1 cellular context compared by ENCODE assay signal in the genomic region with DNA sequence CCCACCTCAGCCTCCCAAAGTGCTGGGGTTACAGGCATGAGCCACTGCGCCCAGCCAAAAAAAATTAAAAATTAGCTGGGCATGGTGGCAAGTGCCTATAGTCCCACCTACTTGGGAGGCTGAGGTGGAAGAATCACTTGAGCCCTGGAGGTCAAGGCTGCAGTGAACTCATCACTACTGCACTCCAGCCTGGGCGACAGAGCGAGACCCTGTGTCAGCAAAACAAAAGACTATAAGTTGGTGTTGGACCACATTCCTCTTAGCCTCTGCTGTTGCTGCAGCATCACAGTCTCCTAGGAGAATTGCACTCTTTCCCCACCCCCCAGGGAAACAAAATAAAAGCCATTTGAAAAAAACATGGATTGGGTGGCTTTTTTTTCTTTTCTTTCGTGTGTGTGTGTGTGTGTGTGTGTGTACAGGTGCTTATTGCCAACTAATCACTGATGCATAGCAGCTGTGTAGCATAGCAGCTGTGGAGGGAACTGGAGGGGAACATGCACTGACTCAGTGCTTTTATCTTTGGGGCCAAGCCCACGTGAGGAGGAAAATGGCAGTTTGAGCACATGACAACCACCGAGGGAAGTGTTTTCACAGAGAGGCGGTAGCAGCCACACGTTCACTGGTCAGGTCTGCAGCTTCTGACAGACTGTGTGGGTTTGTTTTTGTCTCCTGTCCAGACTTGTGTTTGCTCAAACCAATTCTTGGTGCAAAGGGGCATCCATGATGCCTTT.
TF ChIP-seq lines count a peak whose summit lies in the region.

No MANE protein-coding gene starts in this region.

TF ChIP-seq in K562, 482 proteins besides CTCF, POLR2A, EP300 and RAD21 (continued from another document and continues in another):
- no peak for TF ChIP-seq XRCC4 (IDR thresholded peaks at IDR 0.05; ENCODE audit: extremely low read depth, insufficient read depth, insufficient read length)
- no peak for TF ChIP-seq RBFOX2 (IDR thresholded peaks at IDR 0.05; ENCODE audit: low read depth, low read length)
- TF ChIP-seq EGR1 (conservative IDR thresholded peaks at IDR 0.05): no peak
- TF ChIP-seq BRF1 (IDR thresholded peaks at IDR 0.05; ENCODE audit: borderline replicate concordance, extremely low read depth, insufficient read length): no peak
- no peak for TF ChIP-seq IFI16 (CRISPR knock-in tag; IDR thresholded peaks at IDR 0.05)
- TF ChIP-seq BACH1 (tag; IDR thresholded peaks at IDR 0.05): no peak; the same call in 1 of the 2 replicates
- TF ChIP-seq ZNF644 (tag; IDR thresholded peaks at IDR 0.05; ENCODE audit: low read depth): no peak
- no peak for TF ChIP-seq ADNP (tag; IDR thresholded peaks at IDR 0.05)
- TF ChIP-seq, protein P1, sequence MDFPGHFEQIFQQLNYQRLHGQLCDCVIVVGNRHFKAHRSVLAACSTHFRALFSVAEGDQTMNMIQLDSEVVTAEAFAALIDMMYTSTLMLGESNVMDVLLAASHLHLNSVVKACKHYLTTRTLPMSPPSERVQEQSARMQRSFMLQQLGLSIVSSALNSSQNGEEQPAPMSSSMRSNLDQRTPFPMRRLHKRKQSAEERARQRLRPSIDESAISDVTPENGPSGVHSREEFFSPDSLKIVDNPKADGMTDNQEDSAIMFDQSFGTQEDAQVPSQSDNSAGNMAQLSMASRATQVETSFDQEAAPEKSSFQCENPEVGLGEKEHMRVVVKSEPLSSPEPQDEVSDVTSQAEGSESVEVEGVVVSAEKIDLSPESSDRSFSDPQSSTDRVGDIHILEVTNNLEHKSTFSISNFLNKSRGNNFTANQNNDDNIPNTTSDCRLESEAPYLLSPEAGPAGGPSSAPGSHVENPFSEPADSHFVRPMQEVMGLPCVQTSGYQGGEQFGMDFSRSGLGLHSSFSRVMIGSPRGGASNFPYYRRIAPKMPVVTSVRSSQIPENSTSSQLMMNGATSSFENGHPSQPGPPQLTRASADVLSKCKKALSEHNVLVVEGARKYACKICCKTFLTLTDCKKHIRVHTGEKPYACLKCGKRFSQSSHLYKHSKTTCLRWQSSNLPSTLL (IDR thresholded peaks at IDR 0.05): no peak
- no peak for TF ChIP-seq ZBTB8A (IDR thresholded peaks at IDR 0.05; ENCODE audit: partially characterized antibody)
- TF ChIP-seq, protein P2, sequence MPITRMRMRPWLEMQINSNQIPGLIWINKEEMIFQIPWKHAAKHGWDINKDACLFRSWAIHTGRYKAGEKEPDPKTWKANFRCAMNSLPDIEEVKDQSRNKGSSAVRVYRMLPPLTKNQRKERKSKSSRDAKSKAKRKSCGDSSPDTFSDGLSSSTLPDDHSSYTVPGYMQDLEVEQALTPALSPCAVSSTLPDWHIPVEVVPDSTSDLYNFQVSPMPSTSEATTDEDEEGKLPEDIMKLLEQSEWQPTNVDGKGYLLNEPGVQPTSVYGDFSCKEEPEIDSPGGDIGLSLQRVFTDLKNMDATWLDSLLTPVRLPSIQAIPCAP (CRISPR knock-in tag; IDR thresholded peaks at IDR 0.05; ENCODE audit: borderline replicate concordance): no peak
- TF ChIP-seq CHAMP1 (IDR thresholded peaks at IDR 0.05): no peak
- no peak for TF ChIP-seq EHMT2 (IDR thresholded peaks at IDR 0.05)
- TF ChIP-seq ZBTB1 (CRISPR knock-in tag; IDR thresholded peaks at IDR 0.05; ENCODE audit: borderline replicate concordance, low read depth): no peak
- TF ChIP-seq GABPB2 (CRISPR knock-in tag; conservative IDR thresholded peaks at IDR 0.05): no peak
- no peak for TF ChIP-seq ZKSCAN8 (CRISPR knock-in tag; IDR thresholded peaks at IDR 0.05)
- peak; percentile 85 for TF ChIP-seq USF1 (CRISPR knock-in tag; IDR thresholded peaks at IDR 0.05)
- TF ChIP-seq ZNF57 (CRISPR knock-in tag; IDR thresholded peaks at IDR 0.05): no peak
- no peak for TF ChIP-seq MTF1 (CRISPR knock-in tag; IDR thresholded peaks at IDR 0.05; ENCODE audit: borderline replicate concordance)
- TF ChIP-seq ZNF668 (CRISPR knock-in tag; IDR thresholded peaks at IDR 0.05): no peak
- TF ChIP-seq RBM14 (IDR thresholded peaks at IDR 0.05; ENCODE audit: borderline replicate concordance, insufficient read depth, low read depth, low read length): no peak
- TF ChIP-seq HNRNPK (IDR thresholded peaks at IDR 0.05; ENCODE audit: low read depth, low read length, poor library complexity, severe bottlenecking): no peak
- no peak for TF ChIP-seq ATF1 (CRISPR knock-in tag; IDR thresholded peaks at IDR 0.05)
- TF ChIP-seq ATF1 (tag; IDR thresholded peaks at IDR 0.05): no peak
- TF ChIP-seq, protein P3, sequence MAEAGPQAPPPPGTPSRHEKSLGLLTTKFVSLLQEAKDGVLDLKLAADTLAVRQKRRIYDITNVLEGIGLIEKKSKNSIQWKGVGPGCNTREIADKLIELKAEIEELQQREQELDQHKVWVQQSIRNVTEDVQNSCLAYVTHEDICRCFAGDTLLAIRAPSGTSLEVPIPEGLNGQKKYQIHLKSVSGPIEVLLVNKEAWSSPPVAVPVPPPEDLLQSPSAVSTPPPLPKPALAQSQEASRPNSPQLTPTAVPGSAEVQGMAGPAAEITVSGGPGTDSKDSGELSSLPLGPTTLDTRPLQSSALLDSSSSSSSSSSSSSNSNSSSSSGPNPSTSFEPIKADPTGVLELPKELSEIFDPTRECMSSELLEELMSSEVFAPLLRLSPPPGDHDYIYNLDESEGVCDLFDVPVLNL (CRISPR knock-in tag; IDR thresholded peaks at IDR 0.05; ENCODE audit: low read depth): no peak
- TF ChIP-seq SAP30 (IDR thresholded peaks at IDR 0.05; ENCODE audit: borderline replicate concordance, insufficient read depth, low read depth, low read length, poor library complexity, severe bottlenecking): no peak
- peak; percentile 39 for TF ChIP-seq TBP (optimal IDR thresholded peaks at IDR 0.05; ENCODE audit: low read depth, low read length)
- TF ChIP-seq ETS2 (tag; IDR thresholded peaks at IDR 0.05; ENCODE audit: borderline replicate concordance, poor library complexity, severe bottlenecking): no peak
- TF ChIP-seq ELF4 (CRISPR knock-in tag; IDR thresholded peaks at IDR 0.05): no peak
- no peak for TF ChIP-seq MEIS2 (IDR thresholded peaks at IDR 0.05; ENCODE audit: partially characterized antibody)
- peak; percentile 87 for TF ChIP-seq HIVEP1 (CRISPR knock-in tag; IDR thresholded peaks at IDR 0.05)
- 0 out of 2 replicates have a peak, but pooled peaks have one; percentile 4 for TF ChIP-seq TAL1 (IDR thresholded peaks at IDR 0.05)
- TF ChIP-seq RBM22 (IDR thresholded peaks at IDR 0.05; ENCODE audit: low read depth, low read length, poor library complexity, severe bottlenecking): no peak
- TF ChIP-seq, protein P4, sequence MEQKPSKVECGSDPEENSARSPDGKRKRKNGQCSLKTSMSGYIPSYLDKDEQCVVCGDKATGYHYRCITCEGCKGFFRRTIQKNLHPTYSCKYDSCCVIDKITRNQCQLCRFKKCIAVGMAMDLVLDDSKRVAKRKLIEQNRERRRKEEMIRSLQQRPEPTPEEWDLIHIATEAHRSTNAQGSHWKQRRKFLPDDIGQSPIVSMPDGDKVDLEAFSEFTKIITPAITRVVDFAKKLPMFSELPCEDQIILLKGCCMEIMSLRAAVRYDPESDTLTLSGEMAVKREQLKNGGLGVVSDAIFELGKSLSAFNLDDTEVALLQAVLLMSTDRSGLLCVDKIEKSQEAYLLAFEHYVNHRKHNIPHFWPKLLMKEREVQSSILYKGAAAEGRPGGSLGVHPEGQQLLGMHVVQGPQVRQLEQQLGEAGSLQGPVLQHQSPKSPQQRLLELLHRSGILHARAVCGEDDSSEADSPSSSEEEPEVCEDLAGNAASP (IDR thresholded peaks at IDR 0.05): no peak
- TF ChIP-seq HSF4 (CRISPR knock-in tag; IDR thresholded peaks at IDR 0.05; ENCODE audit: borderline replicate concordance): no peak
- TF ChIP-seq HDAC1 (IDR thresholded peaks at IDR 0.05): no peak
- TF ChIP-seq, protein P5, sequence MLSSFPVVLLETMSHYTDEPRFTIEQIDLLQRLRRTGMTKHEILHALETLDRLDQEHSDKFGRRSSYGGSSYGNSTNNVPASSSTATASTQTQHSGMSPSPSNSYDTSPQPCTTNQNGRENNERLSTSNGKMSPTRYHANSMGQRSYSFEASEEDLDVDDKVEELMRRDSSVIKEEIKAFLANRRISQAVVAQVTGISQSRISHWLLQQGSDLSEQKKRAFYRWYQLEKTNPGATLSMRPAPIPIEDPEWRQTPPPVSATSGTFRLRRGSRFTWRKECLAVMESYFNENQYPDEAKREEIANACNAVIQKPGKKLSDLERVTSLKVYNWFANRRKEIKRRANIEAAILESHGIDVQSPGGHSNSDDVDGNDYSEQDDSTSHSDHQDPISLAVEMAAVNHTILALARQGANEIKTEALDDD (IDR thresholded peaks at IDR 0.05): no peak
- TF ChIP-seq SMARCE1 (IDR thresholded peaks at IDR 0.05): no peak
- TF ChIP-seq BHLHE40 (IDR thresholded peaks at IDR 0.05; ENCODE audit: low read length): peak; percentile 92
- no peak for TF ChIP-seq NRF1 (conservative IDR thresholded peaks at IDR 0.05 in 1 of 2, IDR thresholded peaks at IDR 0.05 in 1 of 2)
- no peak for TF ChIP-seq HCFC1 (IDR thresholded peaks at IDR 0.05; ENCODE audit: low read depth, low read length)
- peak; percentile 26 for TF ChIP-seq VEZF1 (CRISPR knock-in tag; IDR thresholded peaks at IDR 0.05)
- no peak for TF ChIP-seq ZNF717 (CRISPR knock-in tag; IDR thresholded peaks at IDR 0.05)
- no peak for TF ChIP-seq HDAC3 (IDR thresholded peaks at IDR 0.05; ENCODE audit: borderline replicate concordance, partially characterized antibody)
- TF ChIP-seq MCM2 (IDR thresholded peaks at IDR 0.05; ENCODE audit: low read depth): no peak
- TF ChIP-seq ZC3H11A (IDR thresholded peaks at IDR 0.05; ENCODE audit: low read depth, low read length): no peak
- 0 out of 2 replicates have a peak, but pooled peaks have one; percentile 54 for TF ChIP-seq ZNF134 (CRISPR knock-in tag; conservative IDR thresholded peaks at IDR 0.05)
- TF ChIP-seq ZNF561 (CRISPR knock-in tag; conservative IDR thresholded peaks at IDR 0.05): no peak
- TF ChIP-seq, protein P6, sequence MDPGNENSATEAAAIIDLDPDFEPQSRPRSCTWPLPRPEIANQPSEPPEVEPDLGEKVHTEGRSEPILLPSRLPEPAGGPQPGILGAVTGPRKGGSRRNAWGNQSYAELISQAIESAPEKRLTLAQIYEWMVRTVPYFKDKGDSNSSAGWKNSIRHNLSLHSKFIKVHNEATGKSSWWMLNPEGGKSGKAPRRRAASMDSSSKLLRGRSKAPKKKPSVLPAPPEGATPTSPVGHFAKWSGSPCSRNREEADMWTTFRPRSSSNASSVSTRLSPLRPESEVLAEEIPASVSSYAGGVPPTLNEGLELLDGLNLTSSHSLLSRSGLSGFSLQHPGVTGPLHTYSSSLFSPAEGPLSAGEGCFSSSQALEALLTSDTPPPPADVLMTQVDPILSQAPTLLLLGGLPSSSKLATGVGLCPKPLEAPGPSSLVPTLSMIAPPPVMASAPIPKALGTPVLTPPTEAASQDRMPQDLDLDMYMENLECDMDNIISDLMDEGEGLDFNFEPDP (CRISPR knock-in tag; IDR thresholded peaks at IDR 0.05): no peak
- no peak for TF ChIP-seq KHSRP (IDR thresholded peaks at IDR 0.05)
- TF ChIP-seq, protein P7, sequence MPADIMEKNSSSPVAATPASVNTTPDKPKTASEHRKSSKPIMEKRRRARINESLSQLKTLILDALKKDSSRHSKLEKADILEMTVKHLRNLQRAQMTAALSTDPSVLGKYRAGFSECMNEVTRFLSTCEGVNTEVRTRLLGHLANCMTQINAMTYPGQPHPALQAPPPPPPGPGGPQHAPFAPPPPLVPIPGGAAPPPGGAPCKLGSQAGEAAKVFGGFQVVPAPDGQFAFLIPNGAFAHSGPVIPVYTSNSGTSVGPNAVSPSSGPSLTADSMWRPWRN (IDR thresholded peaks at IDR 0.05; ENCODE audit: low read depth): no peak
- TF ChIP-seq ETV1 (tag; conservative IDR thresholded peaks at IDR 0.05; ENCODE audit: low read depth): 0 out of 2 replicates have a peak, but pooled peaks have one; percentile 36
